In the genomic region with DNA sequence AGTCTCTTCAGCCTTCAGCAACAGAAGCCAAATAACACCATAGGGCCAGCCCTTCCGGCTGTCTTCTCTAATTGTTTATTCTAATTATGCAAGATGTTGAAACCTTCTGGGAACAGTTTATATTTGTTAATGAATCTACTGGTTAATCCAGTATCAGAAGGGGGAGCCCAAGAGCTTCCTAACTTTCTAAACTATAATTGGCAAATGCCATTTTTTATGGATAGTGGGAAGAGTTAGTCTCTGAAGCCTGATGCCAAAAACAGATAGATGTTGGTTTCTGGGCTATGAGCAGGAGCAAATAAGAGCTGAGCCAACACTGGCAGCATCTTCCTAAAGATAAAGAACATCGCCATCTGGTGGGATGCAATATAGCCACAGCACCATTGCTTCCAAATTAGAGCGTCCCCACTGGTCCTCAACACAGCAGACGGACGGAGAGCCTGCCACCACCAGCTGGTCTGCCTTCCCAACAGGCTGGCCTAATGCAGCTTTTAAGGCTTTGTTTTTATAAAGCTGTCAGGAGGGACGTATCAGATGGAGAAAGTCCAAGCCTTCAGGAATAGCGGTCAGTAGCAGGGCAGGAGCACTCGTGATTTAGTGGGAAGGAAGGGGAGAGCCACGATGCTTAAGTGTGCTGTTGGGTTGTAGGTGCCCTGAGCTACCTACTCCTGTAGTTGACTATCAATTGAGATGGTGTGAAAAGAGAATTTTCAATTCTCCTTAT, we compare ENCODE assay signal across 9 cellular contexts.
DNase-seq lines count a peak whose midpoint lies in the region; ATAC-seq and TF ChIP-seq lines count a peak whose summit lies in the region.
"Had no signal": no experiment of that assay in that cellular context is flagged by ENCODE, and none has a peak within 500 bp of the region (broad histone marks: within the 10 kb centered on the region; RNA-seq: fewer than 3 reads in every experiment).

No MANE protein-coding gene starts in this region.

- no peak overlapping the region for H2BK20ac ChIP-seq in IMR-90 (ENCODE audit: low read depth, low read length)

- H3K27me3 ChIP-seq in IMR-90 (ENCODE audit: control insufficient read depth, insufficient read depth, low read length) (no peaks in the 10 kb centered on the region), endocrine pancreas (ENCODE audit: control insufficient read depth, insufficient read depth, low read length) (no peaks in the 10 kb centered on the region)

- peaks cover 18% of the 10 kb centered on the region for H3K36me3 Mint-ChIP-seq in activated CD4-positive, alpha-beta T cell treated with anti-CD3 and anti-CD28 coated beads for 36 hours (ENCODE audit: low read depth)

- no peak overlapping the region for H4K8ac ChIP-seq in IMR-90 (ENCODE audit: low read depth in 2 of 2, low read length in 2 of 2)

- H3K4me1 ChIP-seq in IMR-90 (ENCODE audit: control insufficient read depth, insufficient read depth, low read length): peaks cover 4% of the 10 kb centered on the region
- H3K4me1 ChIP-seq in endocrine pancreas (ENCODE audit: control insufficient read depth, insufficient read depth, low read length): peaks cover 7% of the 10 kb centered on the region

- no peak overlapping the region for H2AK9ac ChIP-seq in IMR-90 (replicated peaks; ENCODE audit: low read depth, low read length, poor library complexity)

- H3K36me3 ChIP-seq in IMR-90 (ENCODE audit: control insufficient read depth, insufficient read depth, low read length) (peaks cover 2% of the 10 kb centered on the region), endocrine pancreas (ENCODE audit: control insufficient read depth, insufficient read depth, low read length) (no peaks in the 10 kb centered on the region)

- no peak overlapping the region for H4K91ac ChIP-seq in IMR-90 (ENCODE audit: insufficient read depth, low read depth, low read length)

- POLR2A ChIA-PET in activated CD4-positive, alpha-beta T cell treated with anti-CD3 and anti-CD28 coated beads for 36 hours (lab: Charles Lee): no interaction called here
- POLR2A ChIA-PET in IMR-90 (lab: Charles Lee; ENCODE audit: unreplicated experiment): no interaction called here

- H3K56ac ChIP-seq in IMR-90 (ENCODE audit: extremely low read depth, insufficient read depth, low read length): no peak overlapping the region

- no peak overlapping the region for H2BK15ac ChIP-seq in IMR-90 (ENCODE audit: low read depth, low read length)

- no peak overlapping the region for H3K4me3 ChIP-seq in IMR-90 (ENCODE audit: insufficient read depth, low read depth, low read length)
- H3K4me3 ChIP-seq in endocrine pancreas (ENCODE audit: control insufficient read depth, insufficient read depth, low read length): peak overlapping the region; percentile 6

- H2AK5ac ChIP-seq in IMR-90 (ENCODE audit: low read depth, low read length): no peak overlapping the region

- no peaks in the 10 kb centered on the region for H3K9me1 ChIP-seq in IMR-90 (ENCODE audit: insufficient read depth, low read length)

- no peak overlapping the region for H3K23ac ChIP-seq in IMR-90 (ENCODE audit: low read depth, low read length)

- peak; percentile 56 for TF ChIP-seq CTCF in IMR-90 (conservative IDR thresholded peaks at IDR 0.05; ENCODE audit: low read depth, low read length)

- CTCF ChIA-PET in activated CD4-positive, alpha-beta T cell treated with anti-CD3 and anti-CD28 coated beads for 36 hours (lab: Charles Lee): interaction anchor here (0.6 to 4.3 kb wide), 19 partner anchors 10 to 904 kb away, joined by 3 to 14 read pairs (median 3); a partner anchor contains a TSS
- CTCF ChIA-PET in IMR-90 (lab: Yijun Ruan, JAX): interaction anchor here (0.6 to 3.6 kb wide), 22 partner anchors 8 to 542 kb away, joined by 3 to 39 read pairs (median 4); no protein-coding TSS in a partner anchor

- TF ChIP-seq RAD21 in IMR-90 (IDR thresholded peaks at IDR 0.05; ENCODE audit: low read length): peak; percentile 40

- dilution Hi-C loops in IMR-90 (cut with HindIII; ENCODE audit: low sequenced_read_pairs, unreplicated experiment): no loop called here

- no peak overlapping the region for H3K27ac ChIP-seq in IMR-90 (ENCODE audit: insufficient read depth, low read length)

- H3K9ac ChIP-seq in IMR-90 (ENCODE audit: low read depth, low read length) (no peak overlapping the region), endocrine pancreas (ENCODE audit: control insufficient read depth, insufficient read depth, low read length) (no peak overlapping the region)

- H3K27me3 Mint-ChIP-seq in activated CD4-positive, alpha-beta T cell treated with anti-CD3 and anti-CD28 coated beads for 36 hours: no peaks in the 10 kb centered on the region
- H3K27me3 Mint-ChIP-seq: activated naive CD4-positive, alpha-beta T cell treated with anti-CD3 and anti-CD28 coated beads, Interleukin-2, amount 50 U/mL, for 24 hours had no signal

- intact Hi-C loops in activated CD4-positive, alpha-beta T cell treated with anti-CD3 and anti-CD28 coated beads for 36 hours (cut with DNase I, micrococcal nuclease): loop anchor here (1.0 to 2.0 kb wide), 4 partner anchors 233 to 509 kb away; no protein-coding TSS in a partner anchor
- intact Hi-C loops in IMR-90 (cut with micrococcal nuclease): loop anchor here (1.0 to 10.0 kb wide), 3 partner anchors 233 to 689 kb away; no protein-coding TSS in a partner anchor

- peak; percentile 40 for DNase-seq in activated CD4-positive, alpha-beta T cell treated with anti-CD3 and anti-CD28 coated beads for 36 hours
- DNase-seq in activated CD4-positive, alpha-beta T cell treated with anti-CD3 and anti-CD28 coated beads, Interleukin-2, amount 50 U/mL, for 4 hours: no peak
- DNase-seq in IMR-90: peak; percentile 65
- peak; percentile 42 for DNase-seq in OCI-M1 (lab: John Stamatoyannopoulos, UW)
- DNase-seq in midbrain (lab: John Stamatoyannopoulos, UW): peak; percentile 51
- no peak for DNase-seq in kidney glomerular epithelial cell (lab: John Stamatoyannopoulos, UW)

- no peak overlapping the region for H2BK120ac ChIP-seq in IMR-90 (ENCODE audit: low read depth, low read length)

- peak; percentile 53 for ATAC-seq in activated CD4-positive, alpha-beta T cell treated with anti-CD3 and anti-CD28 coated beads for 36 hours
- ATAC-seq in IMR-90 (ENCODE audit: low read depth) (peak; percentile 86), GM19397 (IDR thresholded peaks at IDR 0.05; ENCODE audit: unreplicated experiment) (no peak)

- no peak overlapping the region for H2BK5ac ChIP-seq in IMR-90 (ENCODE audit: low read depth, low read length, poor library complexity, severe bottlenecking)

- no TSS peak for BruUV-seq in IMR-90 (replicated peaks; lab: Mats Ljungman, UMichigan)

- H3K14ac ChIP-seq in IMR-90 (replicated peaks; ENCODE audit: low read depth, low read length): no peak overlapping the region

- no peak overlapping the region for H3K27ac Mint-ChIP-seq in activated CD4-positive, alpha-beta T cell treated with anti-CD3 and anti-CD28 coated beads for 36 hours
- H3K27ac Mint-ChIP-seq: activated naive CD4-positive, alpha-beta T cell treated with anti-CD3 and anti-CD28 coated beads, Interleukin-2, amount 50 U/mL, for 24 hours had no signal

- H2AFZ ChIP-seq in IMR-90 (replicated peaks; ENCODE audit: low read length, poor library complexity): peak overlapping the region; percentile 64

- H3K4me1 Mint-ChIP-seq in activated CD4-positive, alpha-beta T cell treated with anti-CD3 and anti-CD28 coated beads for 36 hours: no peaks in the 10 kb centered on the region
- H3K4me1 Mint-ChIP-seq: activated naive CD4-positive, alpha-beta T cell treated with anti-CD3 and anti-CD28 coated beads, Interleukin-2, amount 50 U/mL, for 24 hours had no signal

- peak overlapping the region; percentile 29 for H3K4me2 ChIP-seq in IMR-90 (ENCODE audit: low read depth, low read length)

- in situ Hi-C loops in IMR-90 (cut with MboI; ENCODE audit: low sequenced_read_pairs): loop anchor here (10.0 kb wide), 1 partner anchor 509 kb away; no protein-coding TSS in a partner anchor

- H4K20me1 ChIP-seq in IMR-90 (ENCODE audit: insufficient read depth, low read length): 0 out of 2 replicates have a peak, but pooled peaks cover 4% of the 10 kb centered on the region

- H4K5ac ChIP-seq in IMR-90 (ENCODE audit: low read depth, low read length): no peak overlapping the region

- H3K4me3 Mint-ChIP-seq in activated CD4-positive, alpha-beta T cell treated with anti-CD3 and anti-CD28 coated beads for 36 hours: no peak overlapping the region
- H3K4me3 Mint-ChIP-seq: activated naive CD4-positive, alpha-beta T cell treated with anti-CD3 and anti-CD28 coated beads, Interleukin-2, amount 50 U/mL, for 24 hours had no signal

- no peaks in the 10 kb centered on the region for H3K9me3 Mint-ChIP-seq in activated CD4-positive, alpha-beta T cell treated with anti-CD3 and anti-CD28 coated beads for 36 hours (ENCODE audit: low read depth)
- H3K9me3 Mint-ChIP-seq: activated naive CD4-positive, alpha-beta T cell treated with anti-CD3 and anti-CD28 coated beads, Interleukin-2, amount 50 U/mL, for 24 hours had no signal

- H3K9me3 ChIP-seq in IMR-90 (ENCODE audit: control insufficient read depth, insufficient read depth, low read length) (no peaks in the 10 kb centered on the region), endocrine pancreas (ENCODE audit: control insufficient read depth, low read length) (no peaks in the 10 kb centered on the region)

- no CpG with 5 or more reads among the region's 9 CpGs for WGBS in IMR-90 (ENCODE audit: extremely low coverage in 2 of 2, insufficient read length in 1 of 2), 2 experiments

- H3K4ac ChIP-seq in IMR-90 (ENCODE audit: low read depth, low read length): no peak overlapping the region

- no peaks in the 10 kb centered on the region for H3K79me1 ChIP-seq in IMR-90 (ENCODE audit: low read depth in 1 of 2, low read length in 2 of 2)

- no peak overlapping the region for H3K18ac ChIP-seq in IMR-90 (ENCODE audit: low read depth, low read length)

- no peak for TF ChIP-seq POLR2A in IMR-90 (IDR thresholded peaks at IDR 0.05; ENCODE audit: low read depth, low read length)

TF ChIP-seq in IMR-90, 13 proteins besides CTCF, POLR2A, EP300 and RAD21:
- TF ChIP-seq, protein P1, sequence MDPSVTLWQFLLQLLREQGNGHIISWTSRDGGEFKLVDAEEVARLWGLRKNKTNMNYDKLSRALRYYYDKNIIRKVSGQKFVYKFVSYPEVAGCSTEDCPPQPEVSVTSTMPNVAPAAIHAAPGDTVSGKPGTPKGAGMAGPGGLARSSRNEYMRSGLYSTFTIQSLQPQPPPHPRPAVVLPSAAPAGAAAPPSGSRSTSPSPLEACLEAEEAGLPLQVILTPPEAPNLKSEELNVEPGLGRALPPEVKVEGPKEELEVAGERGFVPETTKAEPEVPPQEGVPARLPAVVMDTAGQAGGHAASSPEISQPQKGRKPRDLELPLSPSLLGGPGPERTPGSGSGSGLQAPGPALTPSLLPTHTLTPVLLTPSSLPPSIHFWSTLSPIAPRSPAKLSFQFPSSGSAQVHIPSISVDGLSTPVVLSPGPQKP (IDR thresholded peaks at IDR 0.05; ENCODE audit: borderline replicate concordance, low read depth, low read length): no peak
- TF ChIP-seq MAFK (IDR thresholded peaks at IDR 0.05; ENCODE audit: low read depth, low read length) (no peak), NFE2L2 (IDR thresholded peaks at IDR 0.05; ENCODE audit: low read depth, low read length) (no peak), SMC3 (IDR thresholded peaks at IDR 0.05; ENCODE audit: low read depth, low read length) (peak; percentile 54), CEBPB (IDR thresholded peaks at IDR 0.05; ENCODE audit: low read depth, low read length) (0 out of 2 replicates have a peak, but pooled peaks have one; percentile 13)
TF ChIP-seq in IMR-90: peak in this region for 2.

Comparison
In these comparisons a context has a peak if more than half of its experiments do, and no peak if none do; other contexts are left out.
1. DNase-seq: peak in activated CD4-positive, alpha-beta T cell treated with anti-CD3 and anti-CD28 coated beads for 36 hours (single experiment), IMR-90 (single experiment), OCI-M1 (single experiment) and midbrain (single experiment); none in activated CD4-positive, alpha-beta T cell treated with anti-CD3 and anti-CD28 coated beads, Interleukin-2, amount 50 U/mL, for 4 hours (0 of 2) and kidney glomerular epithelial cell (single experiment).